ENCODE assay signal across 1 cellular context in genomic region chr1:151309851-151310323, GRCh38.
TF ChIP-seq lines count a peak whose summit lies in the region.

No MANE protein-coding gene starts in this region.

TF ChIP-seq in IMR-90, 13 proteins besides CTCF, POLR2A, EP300 and RAD21 (continued from another document):
- no peak for TF ChIP-seq NFE2L2 (IDR thresholded peaks at IDR 0.05; ENCODE audit: low read depth, low read length)
